Comparison of ENCODE assay signal across 38 cellular contexts in genomic region chr10:19839090-19839489, GRCh38. TPM values are rescaled to one million over a fixed set of nuclear protein-coding genes. Genes with fewer than 3 reads are reported as not detected.
"Had no signal": no experiment of that assay in that cellular context is flagged by ENCODE, and none has a peak within 500 bp of the region (broad histone marks: within the 10 kb centered on the region; RNA-seq: fewer than 3 reads in every experiment).

No MANE protein-coding gene starts in this region.

- H3K27ac Mint-ChIP-seq: activated CD4-positive, alpha-beta T cell treated with anti-CD3 and anti-CD28 coated beads, Interleukin-2, amount 10 ng/mL, durations not matched to agents 24 days and 14 days; activated CD8-positive, alpha-beta T cell treated with anti-CD3 and anti-CD28 coated beads for 36 hours; activated naive CD8-positive, alpha-beta T cell treated with anti-CD3 and anti-CD28 coated beads for 36 hours; activated T-cell treated with anti-CD3 and anti-CD28 coated beads, Interleukin-2, amount 50 U/mL, for 72 hours; activated T-helper 17 cell treated with anti-CD3 and anti-CD28 coated beads, Interleukin-2, amount 50 U/mL, for 72 hours; T-cell; T-helper 17 cell had no signal

- H3K27me3 Mint-ChIP-seq: activated CD4-positive, alpha-beta T cell treated with anti-CD3 and anti-CD28 coated beads, Interleukin-2, amount 10 ng/mL, durations not matched to agents 24 days and 14 days; activated CD8-positive, alpha-beta T cell treated with anti-CD3 and anti-CD28 coated beads for 36 hours; activated naive CD8-positive, alpha-beta T cell treated with anti-CD3 and anti-CD28 coated beads for 36 hours; activated T-helper 17 cell treated with anti-CD3 and anti-CD28 coated beads, Interleukin-2, amount 50 U/mL, for 72 hours; central memory CD8-positive, alpha-beta T cell; T-cell; T-helper 17 cell had no signal

- H3K27ac ChIP-seq: cardiac muscle cell, Peyer's patch, SJSA1, WERI-Rb-1 had no signal

- H3K27me3 ChIP-seq: cardiac muscle cell, MG63, Peyer's patch, SJSA1 had no signal

- H3K9me3 Mint-ChIP-seq: activated CD4-positive, alpha-beta T cell treated with anti-CD3 and anti-CD28 coated beads, Interleukin-2, amount 10 ng/mL, durations not matched to agents 24 days and 14 days; activated CD8-positive, alpha-beta T cell treated with anti-CD3 and anti-CD28 coated beads for 36 hours; activated naive CD8-positive, alpha-beta T cell treated with anti-CD3 and anti-CD28 coated beads for 36 hours had no signal

- H3K4me3 Mint-ChIP-seq: activated CD4-positive, alpha-beta T cell treated with anti-CD3 and anti-CD28 coated beads, Interleukin-2, amount 10 ng/mL, durations not matched to agents 24 days and 14 days; activated CD8-positive, alpha-beta T cell treated with anti-CD3 and anti-CD28 coated beads for 36 hours; activated naive CD8-positive, alpha-beta T cell treated with anti-CD3 and anti-CD28 coated beads for 36 hours; activated T-cell treated with anti-CD3 and anti-CD28 coated beads, Interleukin-2, amount 50 U/mL, for 72 hours; activated T-helper 17 cell treated with anti-CD3 and anti-CD28 coated beads, Interleukin-2, amount 50 U/mL, for 72 hours; central memory CD8-positive, alpha-beta T cell; T-cell; T-helper 17 cell had no signal

- DNase-seq: activated CD4-positive, alpha-beta T cell treated with anti-CD3 and anti-CD28 coated beads, Interleukin-2, amount 10 ng/mL, durations not matched to agents 24 days and 14 days; activated CD4-positive, alpha-beta T cell treated with anti-CD3 and anti-CD28 coated beads, Interleukin-2, amount 50 U/mL, for 4 hours; activated CD8-positive, alpha-beta T cell treated with anti-CD3 and anti-CD28 coated beads for 36 hours; activated effector memory CD4-positive, alpha-beta T cell treated with anti-CD3 and anti-CD28 coated beads, Interleukin-2, amount 50 U/mL, for 16 hours; activated naive CD4-positive, alpha-beta T cell; activated naive CD4-positive, alpha-beta T cell treated with anti-CD3 and anti-CD28 coated beads, Interleukin-2, amount 50 U/mL, for 16 hours; activated naive CD8-positive, alpha-beta T cell treated with anti-CD3 and anti-CD28 coated beads for 36 hours; activated T-cell treated with anti-CD3 and anti-CD28 coated beads, Interleukin-2, amount 50 U/mL, for 1 hour; activated T-cell treated with anti-CD3 and anti-CD28 coated beads, Interleukin-2, amount 50 U/mL, for 72 hours; amniotic stem cell; aorta; Kasumi-1; KG1; MG63; NCI-H1048; NCI-H1105 treated with DMSO at 0.1 percent for 48 hours; NCI-H1436; NCI-H1694 treated with DMSO at 0.1 percent for 48 hours; NCI-H2029; NCI-H345; NCI-H510A; NCI-H526; NCI-H748 treated with DMSO at 0.1 percent for 48 hours; NK-92 treated with Interleukin-12 subunit alpha and Interleukin-12 subunit beta, amount 100 ng/mL, for 24 hours; PC-3; Peyer's patch; RPMI8226; SHP77 treated with DMSO at 0.1 percent for 48 hours; T-cell; T-helper 17 cell; T-helper 9 cell; WERI-Rb-1 had no signal

- H3K9me3 ChIP-seq: MG63, Peyer's patch, SJSA1 had no signal

- H3K36me3 Mint-ChIP-seq: activated naive CD8-positive, alpha-beta T cell treated with anti-CD3 and anti-CD28 coated beads for 36 hours; T-cell had no signal

- ATAC-seq: activated CD8-positive, alpha-beta T cell treated with anti-CD3 and anti-CD28 coated beads for 36 hours; activated T-cell treated with anti-CD3 and anti-CD28 coated beads, Interleukin-2, amount 50 U/mL, for 72 hours; activated T-helper 17 cell treated with anti-CD3 and anti-CD28 coated beads, Interleukin-2, amount 50 U/mL, for 72 hours; PC-3; SK-N-SH treated with all-trans-retinoic acid at 6 μM for 48 hours; T-cell; T-helper 17 cell had no signal

- H3K36me3 ChIP-seq: cardiac muscle cell, MG63, Peyer's patch, SJSA1, WERI-Rb-1 had no signal

- H3K4me3 ChIP-seq: cardiac muscle cell, MG63, Peyer's patch, SJSA1 had no signal

- H3K4me1 ChIP-seq: Peyer's patch had no signal

- H3K4me1 Mint-ChIP-seq: activated CD4-positive, alpha-beta T cell treated with anti-CD3 and anti-CD28 coated beads, Interleukin-2, amount 10 ng/mL, durations not matched to agents 24 days and 14 days; activated naive CD8-positive, alpha-beta T cell treated with anti-CD3 and anti-CD28 coated beads for 36 hours; activated T-helper 17 cell treated with anti-CD3 and anti-CD28 coated beads, Interleukin-2, amount 50 U/mL, for 72 hours; central memory CD8-positive, alpha-beta T cell; T-cell; T-helper 17 cell had no signal

RNA-seq across cellular contexts. Expression of gene PLXDC2, which starts 22.9 kb away (rescaled TPM):
- total RNA-seq: activated CD4-positive, alpha-beta T cell treated with anti-CD3 and anti-CD28 coated beads, Interleukin-2, amount 10 ng/mL, durations not matched to agents 24 days and 14 days; activated CD8-positive, alpha-beta memory T cell treated with anti-CD3 and anti-CD28 coated beads for 36 hours; activated CD8-positive, alpha-beta T cell treated with anti-CD3 and anti-CD28 coated beads for 36 hours; activated T-helper 17 cell treated with anti-CD3 and anti-CD28 coated beads, Interleukin-2, amount 50 U/mL, for 72 hours; PC-3 had no signal
